In genomic region chr16:50354629-50355456, GRCh38 we compare ENCODE assay signal across 8 cellular contexts. TPM values are rescaled to one million over a fixed set of nuclear protein-coding genes. Genes with fewer than 3 reads are reported as not detected.
DNase-seq lines count a peak whose midpoint lies in the region; ATAC-seq, FAIRE-seq and TF ChIP-seq lines count a peak whose summit lies in the region.

No MANE protein-coding gene starts in this region.

- FAIRE-seq in GM12891 (lab: Jason Lieb, UNC) = no peak

- H3K4me1 ChIP-seq in endodermal cell (ENCODE audit: control insufficient read depth, insufficient read depth, low read length) (no peaks in the 10 kb centered on the region), gastrocnemius medialis (peaks cover 2 to 3% of the 10 kb centered on the region in 2 donors)

- peak; percentile 81 for TF ChIP-seq CTCF in endodermal cell (conservative IDR thresholded peaks at IDR 0.05)
- TF ChIP-seq CTCF in gastrocnemius medialis (IDR thresholded peaks at IDR 0.05 in 4 of 5, conservative IDR thresholded peaks at IDR 0.05 in 1 of 5) = peak in 4 of 5 experiments; percentile 35 to 67 (median 42)

- in situ Hi-C loops in gastrocnemius medialis (cut with MboI; ENCODE audit: low sequenced_read_pairs in 4 of 4) = loop anchor here (10.0 to 25.0 kb wide), 6 partner anchors 140 to 457 kb away; partner anchors contain the start of gene CNEP1R1 (in 2 of the 4)

- no peak overlapping the region for H3K4me3 ChIP-seq in endodermal cell (ENCODE audit: low read length)
- H3K4me3 ChIP-seq in gastrocnemius medialis = no peak overlapping the region

- no peak for ATAC-seq in gastrocnemius medialis

- DNase-seq in NCI-H1092 treated with DMSO at 0.1 percent for 48 hours (lab: John Stamatoyannopoulos, UW) (peak; percentile 11), NCI-H1092 (lab: John Stamatoyannopoulos, UW) (no peak), NCI-H2227 treated with DMSO at 0.1 percent for 48 hours (lab: John Stamatoyannopoulos, UW) (peak; percentile 18), endodermal cell (no peak), gastrocnemius medialis (no peak), nucleus accumbens (lab: John Stamatoyannopoulos, UW) (no peak), GM12891 (ENCODE audit: insufficient read length, low spot score) (no peak), NCI-H1417 treated with DMSO at 0.1 percent for 48 hours (lab: John Stamatoyannopoulos, UW) (no peak)

- no peaks in the 10 kb centered on the region for H3K9me3 Mint-ChIP-seq in endodermal cell

- H3K27ac ChIP-seq in endodermal cell (ENCODE audit: low read depth, low read length) (no peak overlapping the region), gastrocnemius medialis (no peak overlapping the region)

- H3K27me3 Mint-ChIP-seq in endodermal cell (ENCODE audit: insufficient read depth) = no peaks in the 10 kb centered on the region

- no peak overlapping the region for H3K4me3 Mint-ChIP-seq in endodermal cell

- TF ChIP-seq POLR2A in gastrocnemius medialis (IDR thresholded peaks at IDR 0.05) (no peak), GM12891 (IDR thresholded peaks at IDR 0.05; ENCODE audit: low read depth, low read length) (no peak)

- H3K27ac Mint-ChIP-seq in endodermal cell = no peak overlapping the region

- H3K27me3 ChIP-seq in endodermal cell (ENCODE audit: control insufficient read depth, insufficient read depth, low read length, poor library complexity, severe bottlenecking) (no peaks in the 10 kb centered on the region), gastrocnemius medialis (no peaks in the 10 kb centered on the region)

- peaks cover 63% of the 10 kb centered on the region for H3K36me3 Mint-ChIP-seq in endodermal cell (ENCODE audit: low read depth)

- no peak overlapping the region for H3K9ac ChIP-seq in endodermal cell (ENCODE audit: extremely low read depth, low read length, poor library complexity, severe bottlenecking)

- H3K36me3 ChIP-seq in endodermal cell (ENCODE audit: control insufficient read depth, insufficient read depth, low read length) = peaks cover 80% of the 10 kb centered on the region
- peaks cover 0 to 44% of the 10 kb centered on the region in 2 donors for H3K36me3 ChIP-seq in gastrocnemius medialis

- intact Hi-C loops in gastrocnemius medialis (cut with DNase I; ENCODE audit: low total_unique reads) = loop anchor here (2.0 to 5.0 kb wide), 3 partner anchors 108 to 328 kb away; partner anchors contain the start of gene CNEP1R1

- WGBS in endodermal cell (ENCODE audit: insufficient coverage in 1 of 2, insufficient read length in 1 of 2), 2 experiments = 80 to 90% methylated on average over 2 to 7 of the region's 11 CpGs

- H3K9me3 ChIP-seq in endodermal cell (ENCODE audit: control insufficient read depth, low read length) (peaks cover 2% of the 10 kb centered on the region), gastrocnemius medialis (no peaks in the 10 kb centered on the region)

- H3K4me1 Mint-ChIP-seq in endodermal cell = peaks cover 6% of the 10 kb centered on the region

TF ChIP-seq in GM12891, 5 proteins besides CTCF, POLR2A, EP300 and RAD21:
- no peak for TF ChIP-seq PAX5 (IDR thresholded peaks at IDR 0.05; ENCODE audit: insufficient read depth, low read length, severe bottlenecking)
- TF ChIP-seq SPI1 (IDR thresholded peaks at IDR 0.05; ENCODE audit: low read depth, low read length) = no peak
- no peak for TF ChIP-seq POU2F2 (IDR thresholded peaks at IDR 0.05; ENCODE audit: low read depth, low read length)
- TF ChIP-seq POLR2AphosphoS5 (IDR thresholded peaks at IDR 0.05; ENCODE audit: low read depth, low read length) = no peak
- no peak for TF ChIP-seq TAF1 (IDR thresholded peaks at IDR 0.05; ENCODE audit: low read depth, low read length)

RNA-seq across cellular contexts. Expression of gene BRD7, which starts 13.9 kb away (rescaled TPM):
- total RNA-seq in endodermal cell (100 to 1,000 TPM; 125 to 163 TPM), gastrocnemius medialis (10 to 100 TPM; 38.3 to 55.9 (median 48.8) TPM)
- polyA plus RNA-seq in endodermal cell (2013, experiment 1 of 2) = 124 TPM
- 114 TPM for polyA plus RNA-seq in endodermal cell (2013, experiment 2 of 2)
- polyA plus RNA-seq in GM12891 (2012; ENCODE audit: low read depth, missing spikeins) = 34.5 TPM

Comparison
In these comparisons a context has a peak if more than half of its experiments do, and no peak if none do; other contexts are left out.
1. DNase-seq: peak in NCI-H1092 treated with DMSO at 0.1 percent for 48 hours (single experiment) and NCI-H2227 treated with DMSO at 0.1 percent for 48 hours (single experiment); none in NCI-H1092 (single experiment), endodermal cell (single experiment), gastrocnemius medialis (0 of 2), nucleus accumbens (0 of 56), GM12891 (single experiment) and NCI-H1417 treated with DMSO at 0.1 percent for 48 hours (single experiment).